In genomic region chr16:88662222-88662842, GRCh38 we compare ENCODE assay signal across 1 cellular context.
TF ChIP-seq lines count a peak whose summit lies in the region.

No MANE protein-coding gene starts in this region.

TF ChIP-seq in H1, 55 proteins besides CTCF, POLR2A, EP300 and RAD21:
- TF ChIP-seq SIN3A (conservative IDR thresholded peaks at IDR 0.05 in 1 of 2, IDR thresholded peaks at IDR 0.05 in 1 of 2; ENCODE audit: low read depth in 1 of 2, low read length in 2 of 2) (no peak), NANOG (IDR thresholded peaks at IDR 0.05; ENCODE audit: insufficient read depth, low read depth, low read length, poor library complexity, severe bottlenecking) (no peak), KDM4A (IDR thresholded peaks at IDR 0.05; ENCODE audit: low read depth, low read length, severe bottlenecking) (peak; percentile 53), BACH1 (IDR thresholded peaks at IDR 0.05; ENCODE audit: low read length) (peak; percentile 27; the same call in 1 of the 2 replicates), HDAC2 (IDR thresholded peaks at IDR 0.05; ENCODE audit: borderline replicate concordance in 1 of 2, low read depth in 2 of 2, low read length in 2 of 2) (peak in 1 of 2 experiments; percentile 84; a peak in 2 of 4 replicates), KDM1A (IDR thresholded peaks at IDR 0.05; ENCODE audit: borderline replicate concordance, low read length) (peak; percentile 89; the same call in 1 of the 2 replicates)
